In the genomic region with DNA sequence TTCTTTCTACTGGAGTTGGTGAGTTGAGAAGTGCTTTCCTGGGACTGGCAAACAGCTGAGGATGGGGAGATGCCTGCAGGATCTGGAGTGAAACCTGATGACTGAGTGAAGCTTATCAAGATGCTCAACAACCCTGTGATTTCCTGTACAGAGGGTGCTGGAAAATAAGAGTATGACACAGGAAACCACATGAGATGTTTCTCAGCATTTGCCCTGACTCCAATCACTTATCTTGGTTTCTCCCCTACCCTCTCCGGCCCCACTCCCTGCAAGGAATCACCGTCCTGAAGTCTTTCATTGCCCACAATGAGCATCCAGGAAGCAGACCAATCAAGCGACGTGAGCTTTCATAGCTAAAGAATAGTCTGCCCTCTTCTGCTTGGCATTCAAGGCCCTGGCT, we compare ENCODE assay signal across 20 cellular contexts. TPM values are rescaled to one million over a fixed set of nuclear protein-coding genes. Genes with fewer than 3 reads are reported as not detected.
DNase-seq lines count a peak whose midpoint lies in the region; ATAC-seq lines count a peak whose summit lies in the region.
"Had no signal": no experiment of that assay in that cellular context is flagged by ENCODE, and none has a peak within 500 bp of the region (broad histone marks: within the 10 kb centered on the region; RNA-seq: fewer than 3 reads in every experiment).

A gene (minus strand): TSS at position 89 of the 400 bp plus-strand sequence. CDS start 4,315 bp downstream, outside the sequence.

- no peaks in the 10 kb centered on the region for H3K9me3 Mint-ChIP-seq in T-helper 1 cell treated with Interleukin-12 subunit alpha and Interleukin-12 subunit beta and Interleukin-4 antibody, amounts not matched to agents 30 μg/mL and 1 μg/mL, for 36 hours
- no peaks in the 10 kb centered on the region for H3K9me3 Mint-ChIP-seq in central memory CD8-positive, alpha-beta T cell
- H3K9me3 Mint-ChIP-seq: memory B cell had no signal

- DNase-seq in A172 (ENCODE audit: low spot score), result peak; percentile 10
- peak; percentile 2 for DNase-seq in AG20443 (ENCODE audit: low spot score)
- DNase-seq in central memory CD8-positive, alpha-beta T cell (ENCODE audit: low spot score in 2 of 2), result no peak
- no peak for DNase-seq in foreskin melanocyte
- DNase-seq in sciatic nerve (ENCODE audit: low spot score), result no peak
- DNase-seq: brain microvascular endothelial cell; dermis blood vessel endothelial cell; foreskin keratinocyte; GDM1; naive thymus-derived CD8-positive, alpha-beta T cell; NCI-H1105 treated with DMSO at 0.1 percent for 48 hours; NCI-H2107; NCI-H524 treated with DMSO at 0.1 percent for 48 hours; pancreas; right lobe of liver; upper lobe of left lung had no signal

- peak; percentile 83 for ATAC-seq in central memory CD8-positive, alpha-beta T cell (replicated peaks; ENCODE audit: extremely low read depth, poor library complexity, severe bottlenecking)
- ATAC-seq in HG03280 (IDR thresholded peaks at IDR 0.05; ENCODE audit: unreplicated experiment) (no peak), sciatic nerve (no peak)
- ATAC-seq: foreskin keratinocyte, pancreas, right lobe of liver had no signal

- H3K27ac Mint-ChIP-seq in T-helper 1 cell treated with Interleukin-12 subunit alpha and Interleukin-12 subunit beta and Interleukin-4 antibody, amounts not matched to agents 30 μg/mL and 1 μg/mL, for 36 hours, result peak within 1 kb of the TSS; percentile 9
- no peak within 1 kb of the TSS for H3K27ac Mint-ChIP-seq in central memory CD8-positive, alpha-beta T cell (ENCODE audit: low read depth)
- H3K27ac Mint-ChIP-seq: activated naive CD8-positive, alpha-beta T cell; memory B cell had no signal

- H3K36me3 Mint-ChIP-seq in T-helper 1 cell treated with Interleukin-12 subunit alpha and Interleukin-12 subunit beta and Interleukin-4 antibody, amounts not matched to agents 30 μg/mL and 1 μg/mL, for 36 hours (ENCODE audit: low read depth), result no peaks in the 10 kb centered on the region
- H3K36me3 Mint-ChIP-seq in central memory CD8-positive, alpha-beta T cell (ENCODE audit: insufficient read depth), result no peaks in the 10 kb centered on the region
- H3K36me3 Mint-ChIP-seq: activated naive CD8-positive, alpha-beta T cell; memory B cell; naive thymus-derived CD8-positive, alpha-beta T cell had no signal

- H3K4me1 Mint-ChIP-seq in T-helper 1 cell treated with Interleukin-12 subunit alpha and Interleukin-12 subunit beta and Interleukin-4 antibody, amounts not matched to agents 30 μg/mL and 1 μg/mL, for 36 hours (ENCODE audit: low read depth), result peaks cover 20% of the 10 kb centered on the region
- H3K4me1 Mint-ChIP-seq in central memory CD8-positive, alpha-beta T cell, result peaks cover 49% of the 10 kb centered on the region
- H3K4me1 Mint-ChIP-seq: memory B cell had no signal

- intact Hi-C loops in sciatic nerve (cut with DNase I), result no loop called here

- no peak within 1 kb of the TSS for H3K4me3 Mint-ChIP-seq in T-helper 1 cell treated with Interleukin-12 subunit alpha and Interleukin-12 subunit beta and Interleukin-4 antibody, amounts not matched to agents 30 μg/mL and 1 μg/mL, for 36 hours
- peak within 1 kb of the TSS; percentile 21 for H3K4me3 Mint-ChIP-seq in central memory CD8-positive, alpha-beta T cell
- H3K4me3 Mint-ChIP-seq: activated naive CD8-positive, alpha-beta T cell; memory B cell; naive thymus-derived CD8-positive, alpha-beta T cell had no signal

- peaks cover 18% of the 10 kb centered on the region for H3K27me3 Mint-ChIP-seq in T-helper 1 cell treated with Interleukin-12 subunit alpha and Interleukin-12 subunit beta and Interleukin-4 antibody, amounts not matched to agents 30 μg/mL and 1 μg/mL, for 36 hours (ENCODE audit: low read depth)
- no peaks in the 10 kb centered on the region for H3K27me3 Mint-ChIP-seq in central memory CD8-positive, alpha-beta T cell

RNA-seq across cellular contexts. Expression of the gene that starts here (rescaled TPM):
- not detected in 2 replicates for total RNA-seq in A172 (2014; rRNA removed; shearing (Covaris generic))
- total RNA-seq in sciatic nerve, result 0.45 TPM
- total RNA-seq: dermis blood vessel endothelial cell; foreskin keratinocyte; naive thymus-derived CD8-positive, alpha-beta T cell; right lobe of liver had no signal

Comparison
In these comparisons a context has a peak if more than half of its experiments do, and no peak if none do; other contexts are left out.
1. Peak in DNase-seq in A172; RNA of the gene not detected or under 1 TPM.